9 cellular contexts compared by ENCODE assay signal in the genomic region with DNA sequence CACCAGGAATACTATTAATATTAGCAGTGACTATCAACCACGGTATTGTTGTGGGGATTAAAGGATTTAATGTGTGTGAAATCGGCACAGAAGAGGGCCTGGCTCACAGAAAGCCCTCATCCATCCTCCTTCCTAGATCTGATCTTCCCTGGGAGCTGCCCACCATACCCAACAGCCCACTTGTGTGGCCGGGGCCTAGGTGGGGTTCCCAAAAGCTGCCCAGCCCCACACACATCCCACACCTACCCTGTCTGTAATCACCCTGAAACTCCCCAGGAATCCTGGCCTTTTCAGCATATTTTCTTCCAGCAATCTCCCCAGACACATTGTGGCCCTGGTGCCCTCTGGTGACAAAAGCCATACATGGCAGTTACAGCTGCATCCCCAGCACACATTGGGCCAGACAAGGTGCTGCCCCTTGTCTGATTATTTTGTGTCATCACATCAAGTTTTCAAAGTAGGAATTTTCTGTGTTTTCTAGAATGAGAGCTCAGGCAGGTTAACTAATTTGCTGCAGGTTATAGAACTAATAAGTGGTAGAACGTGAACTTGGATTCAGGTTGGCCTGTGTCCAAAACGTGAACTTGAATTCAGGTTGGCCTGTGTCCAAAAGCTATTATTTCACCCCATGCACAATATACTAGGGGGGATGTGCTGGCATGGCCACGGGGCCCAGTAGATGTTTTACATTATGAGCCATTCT. TPM values are rescaled to one million over a fixed set of nuclear protein-coding genes. Genes with fewer than 3 reads are reported as not detected.
A peak's percentile ranks its signal among the peaks of the same experiment; 100 is the strongest.
DNase-seq lines count a peak whose midpoint lies in the region; ATAC-seq, FAIRE-seq and TF ChIP-seq lines count a peak whose summit lies in the region.
"Had no signal": no experiment of that assay in that cellular context is flagged by ENCODE, and none has a peak within 500 bp of the region (broad histone marks: within the 10 kb centered on the region; RNA-seq: fewer than 3 reads in every experiment).

No MANE protein-coding gene starts in this region.

- H3K36me3 ChIP-seq in K562 (ENCODE audit: control insufficient read depth, insufficient read depth, low read length), result no peaks in the 10 kb centered on the region

- FAIRE-seq in TTC549 (lab: Jason Lieb, UNC) (peak; percentile 13), K562 (lab: Jason Lieb, UNC) (no peak)

- POLR2A ChIA-PET in K562 (lab: Yijun Ruan, JAX), result interaction anchor here (0.5 to 3.2 kb wide), 22 partner anchors 8 to 1273 kb away, joined by 3 to 17 read pairs (median 6); partner anchors contain the start of gene ATP6V0B

- in situ Hi-C loops in K562 (cut with MboI), result no loop called here

- peak overlapping the region; percentile 53 for H3K27ac ChIP-seq in K562 (ENCODE audit: extremely low read depth, low read depth, low read length)

- H3K9me1 ChIP-seq in K562 (ENCODE audit: control insufficient read depth, insufficient read depth, low read length), result no peaks in the 10 kb centered on the region

- peak overlapping the region in 1 of 2 experiments; percentile 16; a peak in 2 of 4 replicates for H3K9ac ChIP-seq in K562 (ENCODE audit: insufficient read depth in 1 of 2, low read depth in 2 of 2, low read length in 2 of 2)

- intact Hi-C loops in K562 (cut with micrococcal nuclease), result loop anchor here (1.0 to 5.0 kb wide), 3 partner anchors 31 to 89 kb away; partner anchors contain the start of gene IPO13

- BruUV-seq in K562 (replicated peaks; lab: Mats Ljungman, UMichigan), result no TSS peak

- H3K4me3 ChIP-seq in K562, result no peak overlapping the region
- H3K4me3 ChIP-seq: skin epidermis had no signal

- TF ChIP-seq EP300 in K562 (IDR thresholded peaks at IDR 0.05; ENCODE audit: low read length), result peak; percentile 63; the same call in 1 of the 2 replicates

- DNase-seq in NCI-H1417 (lab: John Stamatoyannopoulos, UW), result peak; percentile 50 to 88 (median 70)
- no peak for DNase-seq in NCI-H1417 treated with DMSO at 0.1 percent for 48 hours (lab: John Stamatoyannopoulos, UW)
- peak; percentile 14 for DNase-seq in NCI-H187 treated with DMSO at 0.1 percent for 48 hours (lab: John Stamatoyannopoulos, UW)
- peak; percentile 73 to 93 (median 78) for DNase-seq in K562 (ENCODE audit: extremely low read depth in 1 of 4, low spot score in 3 of 4)
- DNase-seq in iPS-NIHi7 (ENCODE audit: extremely low spot score), result peak; percentile 68
- DNase-seq in stimulated activated CD4-positive, alpha-beta T cell treated with anti-CD3 and anti-CD28 coated beads, Interleukin-12 subunit alpha, Interleukin-12 subunit beta, amount 100 ng/mL, for 4 hours, result peak; percentile 55

- H3K4me1 ChIP-seq in K562 (replicated peaks in 1 of 2; ENCODE audit: control insufficient read depth in 2 of 2, insufficient read depth in 2 of 2, low read length in 2 of 2), result peaks cover 60 to 63% of the 10 kb centered on the region in 2 experiments

- CTCF ChIA-PET in K562 (lab: Yijun Ruan, JAX; ENCODE audit: low intra/inter-chr PET ratio), result interaction anchor here (1.0 to 3.7 kb wide), 7 partner anchors 11 to 273 kb away, joined by 3 to 56 read pairs (median 5); partner anchors contain the start of gene B4GALT2

- H3K27me3 ChIP-seq in K562 (ENCODE audit: control insufficient read depth in 2 of 2, insufficient read depth in 2 of 2, low read length in 2 of 2), result no peaks in the 10 kb centered on the region

- H3K9me3 ChIP-seq in K562 (replicated peaks; ENCODE audit: control insufficient read depth, insufficient read depth, low read depth, low read length), result no peaks in the 10 kb centered on the region

- H3K79me2 ChIP-seq in K562 (ENCODE audit: control insufficient read depth, insufficient read depth, low read length), result peaks cover 2% of the 10 kb centered on the region; the same call in 1 of the 3 replicates

- H4K20me1 ChIP-seq in K562 (replicated peaks; ENCODE audit: control insufficient read depth, insufficient read depth, low read length), result no peaks in the 10 kb centered on the region

- ATAC-seq in K562 (peak; percentile 74), GM21717 (IDR thresholded peaks at IDR 0.05; ENCODE audit: unreplicated experiment) (no peak)

- peak overlapping the region; percentile 49 for H3K4me2 ChIP-seq in K562 (ENCODE audit: insufficient read depth, low read length)

- peak; percentile 87 to 96 for TF ChIP-seq RAD21 in K562 (CRISPR knock-in tag; conservative IDR thresholded peaks at IDR 0.05 in 1 of 2, IDR thresholded peaks at IDR 0.05 in 1 of 2)

- peak overlapping the region; percentile 74; the same call in 1 of the 2 replicates for H2AFZ ChIP-seq in K562 (ENCODE audit: low read depth, low read length)

- TF ChIP-seq POLR2A in K562 (conservative IDR thresholded peaks at IDR 0.05), result no peak

- under 1% methylated on average over 6 of the region's 6 CpGs for WGBS in K562 (ENCODE audit: insufficient coverage, low coverage, missing lambda C conversion rate)

- TF ChIP-seq CTCF in K562 (IDR thresholded peaks at IDR 0.05 in 2 of 3, conservative IDR thresholded peaks at IDR 0.05 in 1 of 3; ENCODE audit: insufficient read depth in 2 of 3, low read depth in 1 of 3, low read length in 3 of 3), result peak; percentile 94 to 95 (median 95)

RNA-seq across cellular contexts. Expression of gene SLC6A9, which starts 5.3 kb away (rescaled TPM):
- total RNA-seq in K562 (2011; cell fraction: chromatin; rRNA removed; ENCODE audit: low replicate concordance), result 15.5 and 41.5 TPM in 2 replicates
- 28.5 and 33.8 TPM in 2 replicates for total RNA-seq in K562 (2011; cell fraction: nucleolus; rRNA removed)
- total RNA-seq in K562 (2011; cell fraction: nucleoplasm; rRNA removed), result 21.3 and 22.7 TPM in 2 replicates
- total RNA-seq in K562 (2014; rRNA removed), result 4.1 and 8.4 TPM in 2 replicates
- total RNA-seq in K562 (2014; rRNA removed; fragmentation: Illumina TruSeq; extraction: Trizol), result 2.5 and 3.0 TPM in 2 replicates
- total RNA-seq in K562 (2015; rRNA removed; fragmentation: Illumina TruSeq; extraction: Trizol), result 0.51 and 0.75 TPM in 2 replicates
- 16.7 and 18.7 TPM in 2 replicates for total RNA-seq in K562 (2021)
- polyA plus RNA-seq in K562 (2011; rRNA removed), result 2.9 and 8.8 TPM in 2 replicates
- polyA plus RNA-seq in K562 (2011; cell fraction: cytosol; rRNA removed), result 5.7 and 6.6 TPM in 2 replicates
- polyA plus RNA-seq in K562 (2011; cell fraction: nucleus; rRNA removed), result 27.8 and 27.9 TPM in 2 replicates
- polyA plus RNA-seq in K562 (2012), result 6.2 and 54.3 TPM in 2 replicates
- 12.9 and 16.7 TPM in 2 replicates for polyA plus RNA-seq in K562 (2014; fragmentation: Illumina TruSeq; extraction: Trizol)
- polyA plus RNA-seq in K562 (2014; fragmentation: Nextera tagmentation; extraction: Ambion mirVana), result under 1 TPM; 0.17 to 0.25 TPM
- 10.5 and 10.6 TPM in 2 replicates for polyA plus RNA-seq in K562 (2014; rRNA removed)
- polyA minus RNA-seq in K562 (2011; rRNA and poly(A)+ RNA removed), result 3.7 and 5.1 TPM in 2 replicates
- 2.5 and 5.5 TPM in 2 replicates for polyA minus RNA-seq in K562 (2011; cell fraction: cytosol; rRNA and poly(A)+ RNA removed)
- 6.1 and 10.2 TPM in 2 replicates for polyA minus RNA-seq in K562 (2011; cell fraction: nucleus; rRNA and poly(A)+ RNA removed)

RNA-seq across cellular contexts. Expression of gene CCDC24, which starts 45.2 kb away (rescaled TPM):
- 1.4 and 6.8 TPM in 2 replicates for total RNA-seq in K562 (2011; cell fraction: chromatin; rRNA removed; ENCODE audit: low replicate concordance)
- total RNA-seq in K562 (2011; cell fraction: nucleolus; rRNA removed), result 5.8 TPM in 2 replicates
- total RNA-seq in K562 (2011; cell fraction: nucleoplasm; rRNA removed), result 4.1 and 6.1 TPM in 2 replicates
- total RNA-seq in K562 (2014; rRNA removed) (3.0 and 4.5 TPM in 2 replicates), K562 (2014; rRNA removed; fragmentation: Illumina TruSeq; extraction: Trizol) (0.70 and 1.5 TPM in 2 replicates), K562 (2015; rRNA removed; fragmentation: Illumina TruSeq; extraction: Trizol) (1.7 and 2.2 TPM in 2 replicates), K562 (2021) (4.4 and 5.2 TPM in 2 replicates)
- polyA plus RNA-seq in K562 (2011; rRNA removed) (1.3 and 2.3 TPM in 2 replicates), K562 (2014; fragmentation: Illumina TruSeq; extraction: Trizol) (1.5 and 3.0 TPM in 2 replicates), K562 (2014; fragmentation: Nextera tagmentation; extraction: Ambion mirVana) (under 1 TPM; 0.31 to 0.64 TPM), K562 (2014; rRNA removed) (3.7 and 4.5 TPM in 2 replicates)
- 2.0 and 4.9 TPM in 2 replicates for polyA plus RNA-seq in K562 (2011; cell fraction: cytosol; rRNA removed)
- 6.8 and 13.1 TPM in 2 replicates for polyA plus RNA-seq in K562 (2011; cell fraction: nucleus; rRNA removed)
- 3.7 and 4.3 TPM in 2 replicates for polyA plus RNA-seq in K562 (2012)
- polyA minus RNA-seq in K562 (2011; rRNA and poly(A)+ RNA removed), result 0.36 and 0.39 TPM in 2 replicates
- polyA minus RNA-seq in K562 (2011; cell fraction: cytosol; rRNA and poly(A)+ RNA removed), result 1.1 and 5.4 TPM in 2 replicates
- 1.7 and 2.2 TPM in 2 replicates for polyA minus RNA-seq in K562 (2011; cell fraction: nucleus; rRNA and poly(A)+ RNA removed)

RNA-seq across cellular contexts. Expression of gene B4GALT2, which starts 57.5 kb away (rescaled TPM):
- 27.8 and 57.7 TPM in 2 replicates for total RNA-seq in K562 (2011; cell fraction: chromatin; rRNA removed; ENCODE audit: low replicate concordance)
- total RNA-seq in K562 (2011; cell fraction: nucleolus; rRNA removed), result 51.2 and 57.7 TPM in 2 replicates
- 45.8 and 54.2 TPM in 2 replicates for total RNA-seq in K562 (2011; cell fraction: nucleoplasm; rRNA removed)
- total RNA-seq in K562 (2014; rRNA removed) (86.8 and 116 TPM in 2 replicates), K562 (2014; rRNA removed; fragmentation: Illumina TruSeq; extraction: Trizol) (23.4 and 31.0 TPM in 2 replicates), K562 (2015; rRNA removed; fragmentation: Illumina TruSeq; extraction: Trizol) (43.8 and 45.9 TPM in 2 replicates), K562 (2021) (76.2 and 78.0 TPM in 2 replicates)
- polyA plus RNA-seq in K562 (2011; rRNA removed) (39.0 and 43.9 TPM in 2 replicates), K562 (2014; fragmentation: Illumina TruSeq; extraction: Trizol) (63.7 and 69.7 TPM in 2 replicates), K562 (2014; fragmentation: Nextera tagmentation; extraction: Ambion mirVana) (1 to 10 TPM; 1.3 to 2.8 TPM), K562 (2014; rRNA removed) (71.9 and 85.4 TPM in 2 replicates)
- 78.6 and 206 TPM in 2 replicates for polyA plus RNA-seq in K562 (2011; cell fraction: cytosol; rRNA removed)
- polyA plus RNA-seq in K562 (2011; cell fraction: nucleus; rRNA removed), result 55.1 and 117 TPM in 2 replicates
- polyA plus RNA-seq in K562 (2012), result 44.8 and 50.7 TPM in 2 replicates
- polyA minus RNA-seq in K562 (2011; rRNA and poly(A)+ RNA removed), result 21.4 and 27.7 TPM in 2 replicates
- 40.9 and 42.3 TPM in 2 replicates for polyA minus RNA-seq in K562 (2011; cell fraction: cytosol; rRNA and poly(A)+ RNA removed)
- 26.7 and 28.3 TPM in 2 replicates for polyA minus RNA-seq in K562 (2011; cell fraction: nucleus; rRNA and poly(A)+ RNA removed)
